In genomic region chr19:14080887-14081796, GRCh38 we compare ENCODE assay signal across 1 cellular context.
A peak's percentile ranks its signal among the peaks of the same experiment; 100 is the strongest.
TF ChIP-seq lines count a peak whose summit lies in the region.

No MANE protein-coding gene starts in this region.

TF ChIP-seq in HepG2, 621 proteins besides CTCF, POLR2A, EP300 and RAD21 (continued from another document and continues in another):
- TF ChIP-seq DMTF1 (CRISPR knock-in tag; IDR thresholded peaks at IDR 0.05), result no peak
- TF ChIP-seq ZBTB43 (CRISPR knock-in tag; conservative IDR thresholded peaks at IDR 0.05), result 0 out of 2 replicates have a peak, but pooled peaks have one; percentile 12
- TF ChIP-seq SOX5 (CRISPR knock-in tag; IDR thresholded peaks at IDR 0.05; ENCODE audit: borderline replicate concordance), result peak; percentile 31; the same call in 1 of the 2 replicates
- TF ChIP-seq MXD1 (CRISPR knock-in tag; IDR thresholded peaks at IDR 0.05), result no peak
- TF ChIP-seq SIN3B (IDR thresholded peaks at IDR 0.05; ENCODE audit: low read length), result no peak
- no peak for TF ChIP-seq ZC3H4 (CRISPR knock-in tag; IDR thresholded peaks at IDR 0.05; ENCODE audit: borderline replicate concordance)
- TF ChIP-seq NRL (CRISPR knock-in tag; IDR thresholded peaks at IDR 0.05; ENCODE audit: borderline replicate concordance), result no peak; the same call in 1 of the 2 replicates
- TF ChIP-seq ZNF570 (CRISPR knock-in tag; IDR thresholded peaks at IDR 0.05; ENCODE audit: borderline replicate concordance), result no peak
- no peak for TF ChIP-seq ZFP37 (CRISPR knock-in tag; IDR thresholded peaks at IDR 0.05; ENCODE audit: borderline replicate concordance)
- TF ChIP-seq ZNF343 (CRISPR knock-in tag; IDR thresholded peaks at IDR 0.05), result no peak
- TF ChIP-seq PRDM10 (CRISPR knock-in tag; IDR thresholded peaks at IDR 0.05; ENCODE audit: low read depth), result peak; percentile 66
- TF ChIP-seq ZNF577 (CRISPR knock-in tag; IDR thresholded peaks at IDR 0.05; ENCODE audit: borderline replicate concordance, low read depth), result no peak
- no peak; the same call in 1 of the 2 replicates for TF ChIP-seq SPEN (CRISPR knock-in tag; IDR thresholded peaks at IDR 0.05; ENCODE audit: low read depth)
- no peak for TF ChIP-seq ZNF383 (CRISPR knock-in tag; IDR thresholded peaks at IDR 0.05; ENCODE audit: borderline replicate concordance)
- TF ChIP-seq PCBP2 (optimal IDR thresholded peaks at IDR 0.05; ENCODE audit: low read depth, low read length, poor library complexity, severe bottlenecking), result no peak
- no peak for TF ChIP-seq ZNF513 (CRISPR knock-in tag; conservative IDR thresholded peaks at IDR 0.05)
- TF ChIP-seq ZNF839 (CRISPR knock-in tag; IDR thresholded peaks at IDR 0.05; ENCODE audit: borderline replicate concordance), result peak; percentile 65; the same call in 1 of the 2 replicates
- TF ChIP-seq ZNF841 (CRISPR knock-in tag; IDR thresholded peaks at IDR 0.05; ENCODE audit: borderline replicate concordance), result no peak
- TF ChIP-seq ETV5 (CRISPR knock-in tag; IDR thresholded peaks at IDR 0.05; ENCODE audit: borderline replicate concordance), result peak; percentile 85
- no peak for TF ChIP-seq SMC3 (IDR thresholded peaks at IDR 0.05; ENCODE audit: low read length)
- TF ChIP-seq NFKBIZ (CRISPR knock-in tag; IDR thresholded peaks at IDR 0.05), result no peak
- TF ChIP-seq ZBTB46 (CRISPR knock-in tag; IDR thresholded peaks at IDR 0.05; ENCODE audit: borderline replicate concordance), result no peak
- peak; percentile 80 for TF ChIP-seq ZNF564 (CRISPR knock-in tag; IDR thresholded peaks at IDR 0.05)
- no peak for TF ChIP-seq ZNF83 (CRISPR knock-in tag; IDR thresholded peaks at IDR 0.05; ENCODE audit: borderline replicate concordance)
- TF ChIP-seq ZGPAT (CRISPR knock-in tag; IDR thresholded peaks at IDR 0.05), result peak; percentile 85
- TF ChIP-seq ZNF788 (CRISPR knock-in tag; IDR thresholded peaks at IDR 0.05; ENCODE audit: borderline replicate concordance), result no peak
- no peak for TF ChIP-seq U2AF2 (IDR thresholded peaks at IDR 0.05; ENCODE audit: low read depth, low read length)
- no peak for TF ChIP-seq GATAD2A (CRISPR knock-in tag; IDR thresholded peaks at IDR 0.05)
- TF ChIP-seq ATF6 (CRISPR knock-in tag; conservative IDR thresholded peaks at IDR 0.05), result no peak
- no peak; the same call in 1 of the 2 replicates for TF ChIP-seq PBX2 (CRISPR knock-in tag; IDR thresholded peaks at IDR 0.05)
- peak; percentile 35 for TF ChIP-seq NCOR1 (IDR thresholded peaks at IDR 0.05; ENCODE audit: borderline replicate concordance, low read length)
- no peak for TF ChIP-seq PLRG1 (conservative IDR thresholded peaks at IDR 0.05)
- TF ChIP-seq ZBTB33 (CRISPR knock-in tag; IDR thresholded peaks at IDR 0.05), result 0 out of 2 replicates have a peak, but pooled peaks have one; percentile 14
- TF ChIP-seq MATR3 (CRISPR knock-in tag; IDR thresholded peaks at IDR 0.05), result no peak
- TF ChIP-seq SALL2 (CRISPR knock-in tag; IDR thresholded peaks at IDR 0.05), result no peak
- TF ChIP-seq ZNF274 (CRISPR knock-in tag; IDR thresholded peaks at IDR 0.05), result peak; percentile 15; the same call in 1 of the 2 replicates
- peak; percentile 85 for TF ChIP-seq GATAD1 (CRISPR knock-in tag; IDR thresholded peaks at IDR 0.05)
- no peak for TF ChIP-seq MAF1 (CRISPR knock-in tag; IDR thresholded peaks at IDR 0.05; ENCODE audit: borderline replicate concordance)
- TF ChIP-seq ZNF264 (CRISPR knock-in tag; IDR thresholded peaks at IDR 0.05), result no peak
- TF ChIP-seq ZNF569 (CRISPR knock-in tag; IDR thresholded peaks at IDR 0.05; ENCODE audit: borderline replicate concordance), result no peak
- TF ChIP-seq ZNF800 (CRISPR knock-in tag; IDR thresholded peaks at IDR 0.05), result no peak
- TF ChIP-seq ZNF790 (CRISPR knock-in tag; IDR thresholded peaks at IDR 0.05; ENCODE audit: borderline replicate concordance), result no peak
